In genomic region chr17:41265078-41265477, GRCh38 we compare ENCODE assay signal across 8 cellular contexts. TPM values are rescaled to one million over a fixed set of nuclear protein-coding genes. Genes with fewer than 3 reads are reported as not detected.
"Had no signal": no experiment of that assay in that cellular context is flagged by ENCODE, and none has a peak within 500 bp of the region (broad histone marks: within the 10 kb centered on the region; RNA-seq: fewer than 3 reads in every experiment).

A gene with protein sequence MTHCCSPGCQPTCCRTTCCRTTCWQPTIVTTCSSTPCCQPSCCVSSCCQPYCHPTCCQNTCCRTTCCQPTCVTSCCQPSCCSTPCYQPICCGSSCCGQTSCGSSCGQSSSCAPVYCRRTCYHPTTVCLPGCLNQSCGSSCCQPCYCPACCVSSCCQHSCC (plus strand): TSS chr17:41265378. CDS start chr17:41265378, 0 bp downstream.

- FAIRE-seq: HepG2, K562 had no signal

- DNase-seq: GM23248, GOT3, H9, HCEC 1CT, KG1 had no signal

- H3K27ac ChIP-seq: GM23248, HL-60 had no signal

- H2AFZ ChIP-seq: GM23248 had no signal

- H3K4me3 ChIP-seq: GM23248, K562 had no signal

- H3K9ac ChIP-seq: GM23248 had no signal

RNA-seq across cellular contexts. Expression of the gene that starts here (rescaled TPM):
- polyA plus RNA-seq: GM23248, HepG2, K562 had no signal
